ENCODE assay signal across 1 cellular context in the genomic region with DNA sequence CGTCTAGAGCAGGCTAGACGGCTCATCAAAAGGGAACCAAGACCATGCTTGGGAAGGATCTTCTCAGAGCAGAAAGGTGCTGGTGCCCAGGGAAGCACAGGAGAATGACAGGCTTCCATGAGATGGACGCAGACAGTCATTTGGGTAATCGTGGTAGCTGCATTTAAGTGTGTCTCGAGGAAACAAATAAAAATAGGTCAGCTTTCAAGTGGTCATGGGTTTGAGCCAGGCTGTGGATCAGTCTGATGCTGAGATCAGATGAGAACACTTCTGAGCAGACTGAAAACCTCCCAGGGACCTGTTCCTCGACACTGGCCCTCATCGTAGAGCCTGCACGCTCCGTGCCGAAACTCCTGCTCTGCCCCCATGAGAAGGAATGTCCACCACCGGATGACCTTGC.
TF ChIP-seq lines count a peak whose summit lies in the region.

No MANE protein-coding gene starts in this region.

TF ChIP-seq in GM12878, 131 proteins besides CTCF, POLR2A, EP300 and RAD21 (continued from another document):
- TF ChIP-seq, protein P1, sequence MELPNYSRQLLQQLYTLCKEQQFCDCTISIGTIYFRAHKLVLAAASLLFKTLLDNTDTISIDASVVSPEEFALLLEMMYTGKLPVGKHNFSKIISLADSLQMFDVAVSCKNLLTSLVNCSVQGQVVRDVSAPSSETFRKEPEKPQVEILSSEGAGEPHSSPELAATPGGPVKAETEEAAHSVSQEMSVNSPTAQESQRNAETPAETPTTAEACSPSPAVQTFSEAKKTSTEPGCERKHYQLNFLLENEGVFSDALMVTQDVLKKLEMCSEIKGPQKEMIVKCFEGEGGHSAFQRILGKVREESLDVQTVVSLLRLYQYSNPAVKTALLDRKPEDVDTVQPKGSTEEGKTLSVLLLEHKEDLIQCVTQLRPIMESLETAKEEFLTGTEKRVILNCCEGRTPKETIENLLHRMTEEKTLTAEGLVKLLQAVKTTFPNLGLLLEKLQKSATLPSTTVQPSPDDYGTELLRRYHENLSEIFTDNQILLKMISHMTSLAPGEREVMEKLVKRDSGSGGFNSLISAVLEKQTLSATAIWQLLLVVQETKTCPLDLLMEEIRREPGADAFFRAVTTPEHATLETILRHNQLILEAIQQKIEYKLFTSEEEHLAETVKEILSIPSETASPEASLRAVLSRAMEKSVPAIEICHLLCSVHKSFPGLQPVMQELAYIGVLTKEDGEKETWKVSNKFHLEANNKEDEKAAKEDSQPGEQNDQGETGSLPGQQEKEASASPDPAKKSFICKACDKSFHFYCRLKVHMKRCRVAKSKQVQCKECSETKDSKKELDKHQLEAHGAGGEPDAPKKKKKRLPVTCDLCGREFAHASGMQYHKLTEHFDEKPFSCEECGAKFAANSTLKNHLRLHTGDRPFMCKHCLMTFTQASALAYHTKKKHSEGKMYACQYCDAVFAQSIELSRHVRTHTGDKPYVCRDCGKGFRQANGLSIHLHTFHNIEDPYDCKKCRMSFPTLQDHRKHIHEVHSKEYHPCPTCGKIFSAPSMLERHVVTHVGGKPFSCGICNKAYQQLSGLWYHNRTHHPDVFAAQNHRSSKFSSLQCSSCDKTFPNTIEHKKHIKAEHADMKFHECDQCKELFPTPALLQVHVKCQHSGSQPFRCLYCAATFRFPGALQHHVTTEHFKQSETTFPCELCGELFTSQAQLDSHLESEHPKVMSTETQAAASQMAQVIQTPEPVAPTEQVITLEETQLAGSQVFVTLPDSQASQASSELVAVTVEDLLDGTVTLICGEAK (IDR thresholded peaks at IDR 0.05; ENCODE audit: borderline replicate concordance), result no peak
- TF ChIP-seq DPF2 (IDR thresholded peaks at IDR 0.05), result no peak
